1 cellular context compared by ENCODE assay signal in the genomic region with DNA sequence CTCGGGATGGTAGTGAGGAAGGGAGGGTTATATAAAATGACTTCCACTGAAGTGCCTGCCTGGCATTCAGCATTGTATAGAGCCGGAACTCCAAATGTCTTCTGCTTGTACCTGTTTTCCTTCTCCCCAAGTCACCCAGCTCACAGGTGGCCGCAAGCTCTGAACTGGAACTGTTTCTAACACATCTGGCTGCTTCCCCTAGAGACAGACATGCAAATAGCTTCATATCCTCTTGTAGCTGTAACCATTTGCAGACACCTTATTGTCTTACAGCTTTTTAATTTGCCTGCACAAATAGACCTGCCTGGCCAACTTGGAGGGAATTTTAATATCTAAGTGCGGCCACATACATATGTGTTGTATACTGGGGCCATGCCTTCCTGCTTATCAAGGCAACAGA.
TF ChIP-seq lines count a peak whose summit lies in the region.

No MANE protein-coding gene starts in this region.

TF ChIP-seq in GM12878, 131 proteins besides CTCF, POLR2A, EP300 and RAD21:
- TF ChIP-seq, protein P1, sequence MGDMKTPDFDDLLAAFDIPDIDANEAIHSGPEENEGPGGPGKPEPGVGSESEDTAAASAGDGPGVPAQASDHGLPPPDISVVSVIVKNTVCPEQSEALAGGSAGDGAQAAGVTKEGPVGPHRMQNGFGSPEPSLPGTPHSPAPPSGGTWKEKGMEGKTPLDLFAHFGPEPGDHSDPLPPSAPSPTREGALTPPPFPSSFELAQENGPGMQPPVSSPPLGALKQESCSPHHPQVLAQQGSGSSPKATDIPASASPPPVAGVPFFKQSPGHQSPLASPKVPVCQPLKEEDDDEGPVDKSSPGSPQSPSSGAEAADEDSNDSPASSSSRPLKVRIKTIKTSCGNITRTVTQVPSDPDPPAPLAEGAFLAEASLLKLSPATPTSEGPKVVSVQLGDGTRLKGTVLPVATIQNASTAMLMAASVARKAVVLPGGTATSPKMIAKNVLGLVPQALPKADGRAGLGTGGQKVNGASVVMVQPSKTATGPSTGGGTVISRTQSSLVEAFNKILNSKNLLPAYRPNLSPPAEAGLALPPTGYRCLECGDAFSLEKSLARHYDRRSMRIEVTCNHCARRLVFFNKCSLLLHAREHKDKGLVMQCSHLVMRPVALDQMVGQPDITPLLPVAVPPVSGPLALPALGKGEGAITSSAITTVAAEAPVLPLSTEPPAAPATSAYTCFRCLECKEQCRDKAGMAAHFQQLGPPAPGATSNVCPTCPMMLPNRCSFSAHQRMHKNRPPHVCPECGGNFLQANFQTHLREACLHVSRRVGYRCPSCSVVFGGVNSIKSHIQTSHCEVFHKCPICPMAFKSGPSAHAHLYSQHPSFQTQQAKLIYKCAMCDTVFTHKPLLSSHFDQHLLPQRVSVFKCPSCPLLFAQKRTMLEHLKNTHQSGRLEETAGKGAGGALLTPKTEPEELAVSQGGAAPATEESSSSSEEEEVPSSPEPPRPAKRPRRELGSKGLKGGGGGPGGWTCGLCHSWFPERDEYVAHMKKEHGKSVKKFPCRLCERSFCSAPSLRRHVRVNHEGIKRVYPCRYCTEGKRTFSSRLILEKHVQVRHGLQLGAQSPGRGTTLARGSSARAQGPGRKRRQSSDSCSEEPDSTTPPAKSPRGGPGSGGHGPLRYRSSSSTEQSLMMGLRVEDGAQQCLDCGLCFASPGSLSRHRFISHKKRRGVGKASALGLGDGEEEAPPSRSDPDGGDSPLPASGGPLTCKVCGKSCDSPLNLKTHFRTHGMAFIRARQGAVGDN (IDR thresholded peaks at IDR 0.05), result no peak
- TF ChIP-seq RUNX3 (IDR thresholded peaks at IDR 0.05; ENCODE audit: low read length), result peak; percentile 64
- TF ChIP-seq, protein P2, sequence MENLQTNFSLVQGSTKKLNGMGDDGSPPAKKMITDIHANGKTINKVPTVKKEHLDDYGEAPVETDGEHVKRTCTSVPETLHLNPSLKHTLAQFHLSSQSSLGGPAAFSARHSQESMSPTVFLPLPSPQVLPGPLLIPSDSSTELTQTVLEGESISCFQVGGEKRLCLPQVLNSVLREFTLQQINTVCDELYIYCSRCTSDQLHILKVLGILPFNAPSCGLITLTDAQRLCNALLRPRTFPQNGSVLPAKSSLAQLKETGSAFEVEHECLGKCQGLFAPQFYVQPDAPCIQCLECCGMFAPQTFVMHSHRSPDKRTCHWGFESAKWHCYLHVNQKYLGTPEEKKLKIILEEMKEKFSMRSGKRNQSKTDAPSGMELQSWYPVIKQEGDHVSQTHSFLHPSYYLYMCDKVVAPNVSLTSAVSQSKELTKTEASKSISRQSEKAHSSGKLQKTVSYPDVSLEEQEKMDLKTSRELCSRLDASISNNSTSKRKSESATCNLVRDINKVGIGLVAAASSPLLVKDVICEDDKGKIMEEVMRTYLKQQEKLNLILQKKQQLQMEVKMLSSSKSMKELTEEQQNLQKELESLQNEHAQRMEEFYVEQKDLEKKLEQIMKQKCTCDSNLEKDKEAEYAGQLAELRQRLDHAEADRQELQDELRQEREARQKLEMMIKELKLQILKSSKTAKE (IDR thresholded peaks at IDR 0.05; ENCODE audit: low read depth, poor library complexity, severe bottlenecking), result peak; percentile 98
- TF ChIP-seq, protein P3, sequence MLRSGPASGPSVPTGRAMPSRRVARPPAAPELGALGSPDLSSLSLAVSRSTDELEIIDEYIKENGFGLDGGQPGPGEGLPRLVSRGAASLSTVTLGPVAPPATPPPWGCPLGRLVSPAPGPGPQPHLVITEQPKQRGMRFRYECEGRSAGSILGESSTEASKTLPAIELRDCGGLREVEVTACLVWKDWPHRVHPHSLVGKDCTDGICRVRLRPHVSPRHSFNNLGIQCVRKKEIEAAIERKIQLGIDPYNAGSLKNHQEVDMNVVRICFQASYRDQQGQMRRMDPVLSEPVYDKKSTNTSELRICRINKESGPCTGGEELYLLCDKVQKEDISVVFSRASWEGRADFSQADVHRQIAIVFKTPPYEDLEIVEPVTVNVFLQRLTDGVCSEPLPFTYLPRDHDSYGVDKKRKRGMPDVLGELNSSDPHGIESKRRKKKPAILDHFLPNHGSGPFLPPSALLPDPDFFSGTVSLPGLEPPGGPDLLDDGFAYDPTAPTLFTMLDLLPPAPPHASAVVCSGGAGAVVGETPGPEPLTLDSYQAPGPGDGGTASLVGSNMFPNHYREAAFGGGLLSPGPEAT (IDR thresholded peaks at IDR 0.05; ENCODE audit: low read depth), result 0 out of 2 replicates have a peak, but pooled peaks have one; percentile 35
- no peak for TF ChIP-seq CBX3 (IDR thresholded peaks at IDR 0.05; ENCODE audit: borderline replicate concordance, low read depth)
- no peak for TF ChIP-seq SIX5 (IDR thresholded peaks at IDR 0.05; ENCODE audit: low read depth, low read length, severe bottlenecking)
- TF ChIP-seq TCF3 (IDR thresholded peaks at IDR 0.05; ENCODE audit: borderline replicate concordance, insufficient read depth, low read depth, low read length), result peak; percentile 87; the same call in 1 of the 2 replicates
- TF ChIP-seq, protein P4, sequence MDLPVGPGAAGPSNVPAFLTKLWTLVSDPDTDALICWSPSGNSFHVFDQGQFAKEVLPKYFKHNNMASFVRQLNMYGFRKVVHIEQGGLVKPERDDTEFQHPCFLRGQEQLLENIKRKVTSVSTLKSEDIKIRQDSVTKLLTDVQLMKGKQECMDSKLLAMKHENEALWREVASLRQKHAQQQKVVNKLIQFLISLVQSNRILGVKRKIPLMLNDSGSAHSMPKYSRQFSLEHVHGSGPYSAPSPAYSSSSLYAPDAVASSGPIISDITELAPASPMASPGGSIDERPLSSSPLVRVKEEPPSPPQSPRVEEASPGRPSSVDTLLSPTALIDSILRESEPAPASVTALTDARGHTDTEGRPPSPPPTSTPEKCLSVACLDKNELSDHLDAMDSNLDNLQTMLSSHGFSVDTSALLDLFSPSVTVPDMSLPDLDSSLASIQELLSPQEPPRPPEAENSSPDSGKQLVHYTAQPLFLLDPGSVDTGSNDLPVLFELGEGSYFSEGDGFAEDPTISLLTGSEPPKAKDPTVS (IDR thresholded peaks at IDR 0.05; ENCODE audit: low read depth, low read length), result no peak
- TF ChIP-seq, protein P5, sequence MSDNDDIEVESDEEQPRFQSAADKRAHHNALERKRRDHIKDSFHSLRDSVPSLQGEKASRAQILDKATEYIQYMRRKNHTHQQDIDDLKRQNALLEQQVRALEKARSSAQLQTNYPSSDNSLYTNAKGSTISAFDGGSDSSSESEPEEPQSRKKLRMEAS (IDR thresholded peaks at IDR 0.05; ENCODE audit: low read depth, low read length), result 0 out of 2 replicates have a peak, but pooled peaks have one; percentile 28
- TF ChIP-seq, protein P6, sequence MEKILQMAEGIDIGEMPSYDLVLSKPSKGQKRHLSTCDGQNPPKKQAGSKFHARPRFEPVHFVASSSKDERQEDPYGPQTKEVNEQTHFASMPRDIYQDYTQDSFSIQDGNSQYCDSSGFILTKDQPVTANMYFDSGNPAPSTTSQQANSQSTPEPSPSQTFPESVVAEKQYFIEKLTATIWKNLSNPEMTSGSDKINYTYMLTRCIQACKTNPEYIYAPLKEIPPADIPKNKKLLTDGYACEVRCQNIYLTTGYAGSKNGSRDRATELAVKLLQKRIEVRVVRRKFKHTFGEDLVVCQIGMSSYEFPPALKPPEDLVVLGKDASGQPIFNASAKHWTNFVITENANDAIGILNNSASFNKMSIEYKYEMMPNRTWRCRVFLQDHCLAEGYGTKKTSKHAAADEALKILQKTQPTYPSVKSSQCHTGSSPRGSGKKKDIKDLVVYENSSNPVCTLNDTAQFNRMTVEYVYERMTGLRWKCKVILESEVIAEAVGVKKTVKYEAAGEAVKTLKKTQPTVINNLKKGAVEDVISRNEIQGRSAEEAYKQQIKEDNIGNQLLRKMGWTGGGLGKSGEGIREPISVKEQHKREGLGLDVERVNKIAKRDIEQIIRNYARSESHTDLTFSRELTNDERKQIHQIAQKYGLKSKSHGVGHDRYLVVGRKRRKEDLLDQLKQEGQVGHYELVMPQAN (conservative IDR thresholded peaks at IDR 0.05), result no peak
- TF ChIP-seq IKZF1 (conservative IDR thresholded peaks at IDR 0.05), result 0 out of 2 replicates have a peak, but pooled peaks have one; percentile 44
- peak; percentile 39; the same call in 1 of the 2 replicates for TF ChIP-seq SPI1 (IDR thresholded peaks at IDR 0.05; ENCODE audit: borderline replicate concordance, insufficient read depth, low read depth, low read length)
- TF ChIP-seq POU2F2 (IDR thresholded peaks at IDR 0.05; ENCODE audit: borderline replicate concordance, low read depth, low read length), result peak; percentile 98
- TF ChIP-seq DPF2 (IDR thresholded peaks at IDR 0.05), result 0 out of 2 replicates have a peak, but pooled peaks have one; percentile 40
- TF ChIP-seq SIN3A (IDR thresholded peaks at IDR 0.05; ENCODE audit: low read depth, low read length), result peak; percentile 63; the same call in 1 of the 2 replicates
- TF ChIP-seq, protein P7, sequence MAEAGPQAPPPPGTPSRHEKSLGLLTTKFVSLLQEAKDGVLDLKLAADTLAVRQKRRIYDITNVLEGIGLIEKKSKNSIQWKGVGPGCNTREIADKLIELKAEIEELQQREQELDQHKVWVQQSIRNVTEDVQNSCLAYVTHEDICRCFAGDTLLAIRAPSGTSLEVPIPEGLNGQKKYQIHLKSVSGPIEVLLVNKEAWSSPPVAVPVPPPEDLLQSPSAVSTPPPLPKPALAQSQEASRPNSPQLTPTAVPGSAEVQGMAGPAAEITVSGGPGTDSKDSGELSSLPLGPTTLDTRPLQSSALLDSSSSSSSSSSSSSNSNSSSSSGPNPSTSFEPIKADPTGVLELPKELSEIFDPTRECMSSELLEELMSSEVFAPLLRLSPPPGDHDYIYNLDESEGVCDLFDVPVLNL (IDR thresholded peaks at IDR 0.05; ENCODE audit: low read depth, low read length), result peak; percentile 60; the same call in 1 of the 2 replicates
- peak; percentile 80 for TF ChIP-seq TCF12 (IDR thresholded peaks at IDR 0.05; ENCODE audit: low read depth, low read length)
- TF ChIP-seq IKZF2 (IDR thresholded peaks at IDR 0.05), result peak in 1 of 2 experiments; percentile 60
- TF ChIP-seq, protein P8, sequence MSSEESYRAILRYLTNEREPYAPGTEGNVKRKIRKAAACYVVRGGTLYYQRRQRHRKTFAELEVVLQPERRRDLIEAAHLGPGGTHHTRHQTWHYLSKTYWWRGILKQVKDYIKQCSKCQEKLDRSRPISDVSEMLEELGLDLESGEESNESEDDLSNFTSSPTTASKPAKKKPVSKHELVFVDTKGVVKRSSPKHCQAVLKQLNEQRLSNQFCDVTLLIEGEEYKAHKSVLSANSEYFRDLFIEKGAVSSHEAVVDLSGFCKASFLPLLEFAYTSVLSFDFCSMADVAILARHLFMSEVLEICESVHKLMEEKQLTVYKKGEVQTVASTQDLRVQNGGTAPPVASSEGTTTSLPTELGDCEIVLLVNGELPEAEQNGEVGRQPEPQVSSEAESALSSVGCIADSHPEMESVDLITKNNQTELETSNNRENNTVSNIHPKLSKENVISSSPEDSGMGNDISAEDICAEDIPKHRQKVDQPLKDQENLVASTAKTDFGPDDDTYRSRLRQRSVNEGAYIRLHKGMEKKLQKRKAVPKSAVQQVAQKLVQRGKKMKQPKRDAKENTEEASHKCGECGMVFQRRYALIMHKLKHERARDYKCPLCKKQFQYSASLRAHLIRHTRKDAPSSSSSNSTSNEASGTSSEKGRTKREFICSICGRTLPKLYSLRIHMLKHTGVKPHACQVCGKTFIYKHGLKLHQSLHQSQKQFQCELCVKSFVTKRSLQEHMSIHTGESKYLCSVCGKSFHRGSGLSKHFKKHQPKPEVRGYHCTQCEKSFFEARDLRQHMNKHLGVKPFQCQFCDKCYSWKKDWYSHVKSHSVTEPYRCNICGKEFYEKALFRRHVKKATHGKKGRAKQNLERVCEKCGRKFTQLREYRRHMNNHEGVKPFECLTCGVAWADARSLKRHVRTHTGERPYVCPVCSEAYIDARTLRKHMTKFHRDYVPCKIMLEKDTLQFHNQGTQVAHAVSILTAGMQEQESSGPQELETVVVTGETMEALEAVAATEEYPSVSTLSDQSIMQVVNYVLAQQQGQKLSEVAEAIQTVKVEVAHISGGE (CRISPR knock-in tag; IDR thresholded peaks at IDR 0.05), result no peak
- peak; percentile 37 to 64; a peak in 3 of 4 replicates for TF ChIP-seq BHLHE40 (IDR thresholded peaks at IDR 0.05; ENCODE audit: borderline replicate concordance in 1 of 2, low read depth in 2 of 2, low read length in 1 of 2)
- 0 out of 2 replicates have a peak, but pooled peaks have one; percentile 8 for TF ChIP-seq BCL11A (IDR thresholded peaks at IDR 0.05; ENCODE audit: low read depth, low read length)
- peak; percentile 21; the same call in 1 of the 2 replicates for TF ChIP-seq SMC3 (IDR thresholded peaks at IDR 0.05; ENCODE audit: borderline replicate concordance, low read length)
- TF ChIP-seq TAF1 (IDR thresholded peaks at IDR 0.05; ENCODE audit: borderline replicate concordance, low read depth, low read length), result no peak
- TF ChIP-seq, protein P9, sequence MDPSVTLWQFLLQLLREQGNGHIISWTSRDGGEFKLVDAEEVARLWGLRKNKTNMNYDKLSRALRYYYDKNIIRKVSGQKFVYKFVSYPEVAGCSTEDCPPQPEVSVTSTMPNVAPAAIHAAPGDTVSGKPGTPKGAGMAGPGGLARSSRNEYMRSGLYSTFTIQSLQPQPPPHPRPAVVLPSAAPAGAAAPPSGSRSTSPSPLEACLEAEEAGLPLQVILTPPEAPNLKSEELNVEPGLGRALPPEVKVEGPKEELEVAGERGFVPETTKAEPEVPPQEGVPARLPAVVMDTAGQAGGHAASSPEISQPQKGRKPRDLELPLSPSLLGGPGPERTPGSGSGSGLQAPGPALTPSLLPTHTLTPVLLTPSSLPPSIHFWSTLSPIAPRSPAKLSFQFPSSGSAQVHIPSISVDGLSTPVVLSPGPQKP (IDR thresholded peaks at IDR 0.05; ENCODE audit: low read depth, low read length), result 0 out of 2 replicates have a peak, but pooled peaks have one; percentile 48
- TF ChIP-seq PAX5 (IDR thresholded peaks at IDR 0.05; ENCODE audit: borderline replicate concordance, low read depth, low read length), result peak; percentile 83
- TF ChIP-seq RBBP5 (conservative IDR thresholded peaks at IDR 0.05), result no peak
- TF ChIP-seq MEF2B (IDR thresholded peaks at IDR 0.05; ENCODE audit: partially characterized antibody, poor library complexity, severe bottlenecking), result peak; percentile 70
- TF ChIP-seq EED (IDR thresholded peaks at IDR 0.05; ENCODE audit: low read depth), result peak; percentile 19; the same call in 1 of the 2 replicates
- TF ChIP-seq ZBED1 (IDR thresholded peaks at IDR 0.05; ENCODE audit: borderline replicate concordance), result peak; percentile 54; the same call in 1 of the 2 replicates
- TF ChIP-seq BMI1 (IDR thresholded peaks at IDR 0.05; ENCODE audit: borderline replicate concordance), result no peak
